Comparison of ENCODE assay signal across 1 cellular context in the genomic region with DNA sequence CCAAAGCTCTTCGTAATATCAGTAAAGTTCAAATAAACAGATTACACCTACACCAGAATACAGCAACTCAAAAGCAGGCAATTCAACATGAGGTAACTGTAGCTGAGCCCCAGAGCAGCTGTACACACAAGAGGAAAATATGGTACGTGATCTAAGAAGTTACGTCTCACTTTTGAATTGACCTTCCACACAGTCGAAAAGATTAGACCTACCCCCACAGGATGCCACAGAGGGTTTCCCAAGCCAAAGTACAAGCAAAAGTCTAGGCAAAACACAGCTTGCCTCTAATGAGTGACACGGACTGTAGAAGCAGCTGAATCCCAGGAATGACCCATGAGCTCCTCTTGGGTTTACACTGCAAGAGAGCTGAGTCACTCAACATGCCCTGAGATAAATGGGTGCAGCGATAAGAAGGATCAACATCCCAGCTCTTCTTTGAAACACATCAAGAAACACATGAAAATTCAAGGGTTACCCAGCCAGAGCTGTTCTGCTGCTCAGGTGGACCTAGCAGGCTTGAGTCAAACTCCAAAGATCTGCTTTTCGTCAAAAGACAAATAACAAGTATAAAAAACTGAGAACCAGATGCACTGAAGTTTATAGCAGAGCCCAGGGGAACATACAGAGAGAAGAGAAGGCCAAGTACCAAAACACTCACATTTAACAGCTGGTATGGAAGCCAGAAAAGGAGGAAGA.
A peak's percentile ranks its signal among the peaks of the same experiment; 100 is the strongest.
TF ChIP-seq lines count a peak whose summit lies in the region.

No MANE protein-coding gene starts in this region.

TF ChIP-seq in HepG2, 621 proteins besides CTCF, POLR2A, EP300 and RAD21 (continued from another document and continues in another):
- TF ChIP-seq, protein P1, sequence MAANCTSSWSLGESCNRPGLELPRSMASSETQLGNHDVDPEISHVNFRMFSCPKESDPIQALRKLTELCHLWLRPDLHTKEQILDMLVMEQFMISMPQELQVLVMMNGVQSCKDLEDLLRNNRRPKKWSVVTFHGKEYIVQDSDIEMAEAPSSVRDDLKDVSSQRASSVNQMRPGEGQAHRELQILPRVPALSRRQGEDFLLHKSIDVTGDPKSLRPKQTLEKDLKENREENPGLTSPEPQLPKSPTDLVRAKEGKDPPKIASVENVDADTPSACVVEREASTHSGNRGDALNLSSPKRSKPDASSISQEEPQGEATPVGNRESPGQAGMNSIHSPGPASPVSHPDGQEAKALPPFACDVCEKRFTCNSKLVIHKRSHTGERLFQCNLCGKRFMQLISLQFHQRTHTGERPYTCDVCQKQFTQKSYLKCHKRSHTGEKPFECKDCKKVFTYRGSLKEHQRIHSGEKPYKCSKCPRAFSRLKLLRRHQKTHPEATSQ (CRISPR knock-in tag; IDR thresholded peaks at IDR 0.05; ENCODE audit: borderline replicate concordance) = peak; percentile 37; the same call in 1 of the 2 replicates
- TF ChIP-seq, protein P2, sequence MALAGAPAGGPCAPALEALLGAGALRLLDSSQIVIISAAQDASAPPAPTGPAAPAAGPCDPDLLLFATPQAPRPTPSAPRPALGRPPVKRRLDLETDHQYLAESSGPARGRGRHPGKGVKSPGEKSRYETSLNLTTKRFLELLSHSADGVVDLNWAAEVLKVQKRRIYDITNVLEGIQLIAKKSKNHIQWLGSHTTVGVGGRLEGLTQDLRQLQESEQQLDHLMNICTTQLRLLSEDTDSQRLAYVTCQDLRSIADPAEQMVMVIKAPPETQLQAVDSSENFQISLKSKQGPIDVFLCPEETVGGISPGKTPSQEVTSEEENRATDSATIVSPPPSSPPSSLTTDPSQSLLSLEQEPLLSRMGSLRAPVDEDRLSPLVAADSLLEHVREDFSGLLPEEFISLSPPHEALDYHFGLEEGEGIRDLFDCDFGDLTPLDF (CRISPR knock-in tag; IDR thresholded peaks at IDR 0.05) = no peak
- TF ChIP-seq, protein P3, sequence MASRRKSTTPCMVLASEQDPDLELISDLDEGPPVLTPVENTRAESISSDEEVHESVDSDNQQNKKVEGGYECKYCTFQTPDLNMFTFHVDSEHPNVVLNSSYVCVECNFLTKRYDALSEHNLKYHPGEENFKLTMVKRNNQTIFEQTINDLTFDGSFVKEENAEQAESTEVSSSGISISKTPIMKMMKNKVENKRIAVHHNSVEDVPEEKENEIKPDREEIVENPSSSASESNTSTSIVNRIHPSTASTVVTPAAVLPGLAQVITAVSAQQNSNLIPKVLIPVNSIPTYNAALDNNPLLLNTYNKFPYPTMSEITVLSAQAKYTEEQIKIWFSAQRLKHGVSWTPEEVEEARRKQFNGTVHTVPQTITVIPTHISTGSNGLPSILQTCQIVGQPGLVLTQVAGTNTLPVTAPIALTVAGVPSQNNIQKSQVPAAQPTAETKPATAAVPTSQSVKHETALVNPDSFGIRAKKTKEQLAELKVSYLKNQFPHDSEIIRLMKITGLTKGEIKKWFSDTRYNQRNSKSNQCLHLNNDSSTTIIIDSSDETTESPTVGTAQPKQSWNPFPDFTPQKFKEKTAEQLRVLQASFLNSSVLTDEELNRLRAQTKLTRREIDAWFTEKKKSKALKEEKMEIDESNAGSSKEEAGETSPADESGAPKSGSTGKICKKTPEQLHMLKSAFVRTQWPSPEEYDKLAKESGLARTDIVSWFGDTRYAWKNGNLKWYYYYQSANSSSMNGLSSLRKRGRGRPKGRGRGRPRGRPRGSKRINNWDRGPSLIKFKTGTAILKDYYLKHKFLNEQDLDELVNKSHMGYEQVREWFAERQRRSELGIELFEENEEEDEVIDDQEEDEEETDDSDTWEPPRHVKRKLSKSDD (CRISPR knock-in tag; IDR thresholded peaks at IDR 0.05; ENCODE audit: low read depth) = peak; percentile 69; the same call in 1 of the 2 replicates
- TF ChIP-seq, protein P4, sequence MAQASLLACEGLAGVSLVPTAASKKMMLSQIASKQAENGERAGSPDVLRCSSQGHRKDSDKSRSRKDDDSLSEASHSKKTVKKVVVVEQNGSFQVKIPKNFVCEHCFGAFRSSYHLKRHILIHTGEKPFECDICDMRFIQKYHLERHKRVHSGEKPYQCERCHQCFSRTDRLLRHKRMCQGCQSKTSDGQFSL (CRISPR knock-in tag; IDR thresholded peaks at IDR 0.05) = no peak
- TF ChIP-seq FOXJ3 (CRISPR knock-in tag; IDR thresholded peaks at IDR 0.05; ENCODE audit: borderline replicate concordance) (peak; percentile 71), ZNF546 (CRISPR knock-in tag; conservative IDR thresholded peaks at IDR 0.05) (0 out of 2 replicates have a peak, but pooled peaks have one; percentile 49), ZNF343 (CRISPR knock-in tag; IDR thresholded peaks at IDR 0.05) (no peak), ZNF333 (CRISPR knock-in tag; IDR thresholded peaks at IDR 0.05; ENCODE audit: borderline replicate concordance) (no peak), ZMAT3 (CRISPR knock-in tag; conservative IDR thresholded peaks at IDR 0.05) (0 out of 2 replicates have a peak, but pooled peaks have one; percentile 35), ZIK1 (CRISPR knock-in tag; IDR thresholded peaks at IDR 0.05; ENCODE audit: borderline replicate concordance, low read depth) (no peak), SP4 (CRISPR knock-in tag; IDR thresholded peaks at IDR 0.05) (no peak; the same call in 1 of the 2 replicates), CENPX (CRISPR knock-in tag; IDR thresholded peaks at IDR 0.05) (no peak), ZNF841 (CRISPR knock-in tag; IDR thresholded peaks at IDR 0.05; ENCODE audit: borderline replicate concordance) (no peak), U2AF2 (IDR thresholded peaks at IDR 0.05; ENCODE audit: low read depth, low read length) (no peak), GTF2F1 (IDR thresholded peaks at IDR 0.05; ENCODE audit: low read length) (no peak), KLF16 (CRISPR knock-in tag; IDR thresholded peaks at IDR 0.05) (peak in 1 of 2 experiments; percentile 12; a peak in 2 of 4 replicates), PHF20 (CRISPR knock-in tag; IDR thresholded peaks at IDR 0.05) (no peak), ZNF329 (CRISPR knock-in tag; IDR thresholded peaks at IDR 0.05; ENCODE audit: low read depth) (no peak), ETV6 (CRISPR knock-in tag; conservative IDR thresholded peaks at IDR 0.05) (no peak), SRF (IDR thresholded peaks at IDR 0.05; ENCODE audit: low read depth, low read length) (no peak), ZSCAN12 (CRISPR knock-in tag; IDR thresholded peaks at IDR 0.05) (no peak), XRCC5 (optimal IDR thresholded peaks at IDR 0.05; ENCODE audit: low read length) (no peak), ZNF17 (CRISPR knock-in tag; IDR thresholded peaks at IDR 0.05) (no peak), MATR3 (CRISPR knock-in tag; IDR thresholded peaks at IDR 0.05) (no peak), ZNF569 (CRISPR knock-in tag; IDR thresholded peaks at IDR 0.05; ENCODE audit: borderline replicate concordance) (no peak), FLYWCH1 (CRISPR knock-in tag; IDR thresholded peaks at IDR 0.05) (no peak), ZFYVE20 (CRISPR knock-in tag; IDR thresholded peaks at IDR 0.05; ENCODE audit: borderline replicate concordance, low read depth) (no peak), ASH2L (IDR thresholded peaks at IDR 0.05; ENCODE audit: insufficient read length, low read depth, low read length) (peak; percentile 74), ZNF317 (CRISPR knock-in tag; IDR thresholded peaks at IDR 0.05) (peak; percentile 75; the same call in 1 of the 2 replicates), JDP2 (CRISPR knock-in tag; IDR thresholded peaks at IDR 0.05; ENCODE audit: borderline replicate concordance) (no peak), SIX1 (CRISPR knock-in tag; IDR thresholded peaks at IDR 0.05; ENCODE audit: borderline replicate concordance) (peak; percentile 79), GATAD1 (CRISPR knock-in tag; IDR thresholded peaks at IDR 0.05) (no peak; the same call in 1 of the 2 replicates), ZBTB20 (CRISPR knock-in tag; IDR thresholded peaks at IDR 0.05; ENCODE audit: borderline replicate concordance, low read depth) (peak; percentile 59; the same call in 1 of the 2 replicates), ZNF878 (CRISPR knock-in tag; IDR thresholded peaks at IDR 0.05) (no peak)
- TF ChIP-seq, protein P5, sequence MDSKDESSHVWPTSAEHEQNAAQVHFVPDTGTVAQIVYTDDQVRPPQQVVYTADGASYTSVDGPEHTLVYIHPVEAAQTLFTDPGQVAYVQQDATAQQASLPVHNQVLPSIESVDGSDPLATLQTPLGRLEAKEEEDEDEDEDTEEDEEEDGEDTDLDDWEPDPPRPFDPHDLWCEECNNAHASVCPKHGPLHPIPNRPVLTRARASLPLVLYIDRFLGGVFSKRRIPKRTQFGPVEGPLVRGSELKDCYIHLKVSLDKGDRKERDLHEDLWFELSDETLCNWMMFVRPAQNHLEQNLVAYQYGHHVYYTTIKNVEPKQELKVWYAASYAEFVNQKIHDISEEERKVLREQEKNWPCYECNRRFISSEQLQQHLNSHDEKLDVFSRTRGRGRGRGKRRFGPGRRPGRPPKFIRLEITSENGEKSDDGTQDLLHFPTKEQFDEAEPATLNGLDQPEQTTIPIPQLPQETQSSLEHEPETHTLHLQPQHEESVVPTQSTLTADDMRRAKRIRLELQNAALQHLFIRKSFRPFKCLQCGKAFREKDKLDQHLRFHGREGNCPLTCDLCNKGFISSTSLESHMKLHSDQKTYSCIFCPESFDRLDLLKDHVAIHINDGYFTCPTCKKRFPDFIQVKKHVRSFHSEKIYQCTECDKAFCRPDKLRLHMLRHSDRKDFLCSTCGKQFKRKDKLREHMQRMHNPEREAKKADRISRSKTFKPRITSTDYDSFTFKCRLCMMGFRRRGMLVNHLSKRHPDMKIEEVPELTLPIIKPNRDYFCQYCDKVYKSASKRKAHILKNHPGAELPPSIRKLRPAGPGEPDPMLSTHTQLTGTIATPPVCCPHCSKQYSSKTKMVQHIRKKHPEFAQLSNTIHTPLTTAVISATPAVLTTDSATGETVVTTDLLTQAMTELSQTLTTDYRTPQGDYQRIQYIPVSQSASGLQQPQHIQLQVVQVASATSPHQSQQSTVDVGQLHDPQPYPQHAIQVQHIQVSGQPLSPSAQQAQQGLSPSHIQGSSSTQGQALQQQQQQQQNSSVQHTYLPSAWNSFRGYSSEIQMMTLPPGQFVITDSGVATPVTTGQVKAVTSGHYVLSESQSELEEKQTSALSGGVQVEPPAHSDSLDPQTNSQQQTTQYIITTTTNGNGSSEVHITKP (CRISPR knock-in tag; IDR thresholded peaks at IDR 0.05; ENCODE audit: low read depth) = peak; percentile 67
- TF ChIP-seq, protein P6, sequence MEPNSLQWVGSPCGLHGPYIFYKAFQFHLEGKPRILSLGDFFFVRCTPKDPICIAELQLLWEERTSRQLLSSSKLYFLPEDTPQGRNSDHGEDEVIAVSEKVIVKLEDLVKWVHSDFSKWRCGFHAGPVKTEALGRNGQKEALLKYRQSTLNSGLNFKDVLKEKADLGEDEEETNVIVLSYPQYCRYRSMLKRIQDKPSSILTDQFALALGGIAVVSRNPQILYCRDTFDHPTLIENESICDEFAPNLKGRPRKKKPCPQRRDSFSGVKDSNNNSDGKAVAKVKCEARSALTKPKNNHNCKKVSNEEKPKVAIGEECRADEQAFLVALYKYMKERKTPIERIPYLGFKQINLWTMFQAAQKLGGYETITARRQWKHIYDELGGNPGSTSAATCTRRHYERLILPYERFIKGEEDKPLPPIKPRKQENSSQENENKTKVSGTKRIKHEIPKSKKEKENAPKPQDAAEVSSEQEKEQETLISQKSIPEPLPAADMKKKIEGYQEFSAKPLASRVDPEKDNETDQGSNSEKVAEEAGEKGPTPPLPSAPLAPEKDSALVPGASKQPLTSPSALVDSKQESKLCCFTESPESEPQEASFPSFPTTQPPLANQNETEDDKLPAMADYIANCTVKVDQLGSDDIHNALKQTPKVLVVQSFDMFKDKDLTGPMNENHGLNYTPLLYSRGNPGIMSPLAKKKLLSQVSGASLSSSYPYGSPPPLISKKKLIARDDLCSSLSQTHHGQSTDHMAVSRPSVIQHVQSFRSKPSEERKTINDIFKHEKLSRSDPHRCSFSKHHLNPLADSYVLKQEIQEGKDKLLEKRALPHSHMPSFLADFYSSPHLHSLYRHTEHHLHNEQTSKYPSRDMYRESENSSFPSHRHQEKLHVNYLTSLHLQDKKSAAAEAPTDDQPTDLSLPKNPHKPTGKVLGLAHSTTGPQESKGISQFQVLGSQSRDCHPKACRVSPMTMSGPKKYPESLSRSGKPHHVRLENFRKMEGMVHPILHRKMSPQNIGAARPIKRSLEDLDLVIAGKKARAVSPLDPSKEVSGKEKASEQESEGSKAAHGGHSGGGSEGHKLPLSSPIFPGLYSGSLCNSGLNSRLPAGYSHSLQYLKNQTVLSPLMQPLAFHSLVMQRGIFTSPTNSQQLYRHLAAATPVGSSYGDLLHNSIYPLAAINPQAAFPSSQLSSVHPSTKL (CRISPR knock-in tag; IDR thresholded peaks at IDR 0.05) = peak; percentile 88
- TF ChIP-seq, protein P7, sequence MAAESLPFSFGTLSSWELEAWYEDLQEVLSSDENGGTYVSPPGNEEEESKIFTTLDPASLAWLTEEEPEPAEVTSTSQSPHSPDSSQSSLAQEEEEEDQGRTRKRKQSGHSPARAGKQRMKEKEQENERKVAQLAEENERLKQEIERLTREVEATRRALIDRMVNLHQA (CRISPR knock-in tag; IDR thresholded peaks at IDR 0.05) = no peak
- TF ChIP-seq, protein P8, sequence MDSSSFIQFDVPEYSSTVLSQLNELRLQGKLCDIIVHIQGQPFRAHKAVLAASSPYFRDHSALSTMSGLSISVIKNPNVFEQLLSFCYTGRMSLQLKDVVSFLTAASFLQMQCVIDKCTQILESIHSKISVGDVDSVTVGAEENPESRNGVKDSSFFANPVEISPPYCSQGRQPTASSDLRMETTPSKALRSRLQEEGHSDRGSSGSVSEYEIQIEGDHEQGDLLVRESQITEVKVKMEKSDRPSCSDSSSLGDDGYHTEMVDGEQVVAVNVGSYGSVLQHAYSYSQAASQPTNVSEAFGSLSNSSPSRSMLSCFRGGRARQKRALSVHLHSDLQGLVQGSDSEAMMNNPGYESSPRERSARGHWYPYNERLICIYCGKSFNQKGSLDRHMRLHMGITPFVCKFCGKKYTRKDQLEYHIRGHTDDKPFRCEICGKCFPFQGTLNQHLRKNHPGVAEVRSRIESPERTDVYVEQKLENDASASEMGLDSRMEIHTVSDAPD (CRISPR knock-in tag; IDR thresholded peaks at IDR 0.05) = no peak
- TF ChIP-seq, protein P9, sequence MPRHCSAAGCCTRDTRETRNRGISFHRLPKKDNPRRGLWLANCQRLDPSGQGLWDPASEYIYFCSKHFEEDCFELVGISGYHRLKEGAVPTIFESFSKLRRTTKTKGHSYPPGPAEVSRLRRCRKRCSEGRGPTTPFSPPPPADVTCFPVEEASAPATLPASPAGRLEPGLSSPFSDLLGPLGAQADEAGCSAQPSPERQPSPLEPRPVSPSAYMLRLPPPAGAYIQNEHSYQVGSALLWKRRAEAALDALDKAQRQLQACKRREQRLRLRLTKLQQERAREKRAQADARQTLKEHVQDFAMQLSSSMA (CRISPR knock-in tag; IDR thresholded peaks at IDR 0.05) = no peak
- TF ChIP-seq, protein P10, sequence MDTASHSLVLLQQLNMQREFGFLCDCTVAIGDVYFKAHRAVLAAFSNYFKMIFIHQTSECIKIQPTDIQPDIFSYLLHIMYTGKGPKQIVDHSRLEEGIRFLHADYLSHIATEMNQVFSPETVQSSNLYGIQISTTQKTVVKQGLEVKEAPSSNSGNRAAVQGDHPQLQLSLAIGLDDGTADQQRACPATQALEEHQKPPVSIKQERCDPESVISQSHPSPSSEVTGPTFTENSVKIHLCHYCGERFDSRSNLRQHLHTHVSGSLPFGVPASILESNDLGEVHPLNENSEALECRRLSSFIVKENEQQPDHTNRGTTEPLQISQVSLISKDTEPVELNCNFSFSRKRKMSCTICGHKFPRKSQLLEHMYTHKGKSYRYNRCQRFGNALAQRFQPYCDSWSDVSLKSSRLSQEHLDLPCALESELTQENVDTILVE (CRISPR knock-in tag; IDR thresholded peaks at IDR 0.05) = peak; percentile 55; the same call in 1 of the 2 replicates
- TF ChIP-seq, protein P11, sequence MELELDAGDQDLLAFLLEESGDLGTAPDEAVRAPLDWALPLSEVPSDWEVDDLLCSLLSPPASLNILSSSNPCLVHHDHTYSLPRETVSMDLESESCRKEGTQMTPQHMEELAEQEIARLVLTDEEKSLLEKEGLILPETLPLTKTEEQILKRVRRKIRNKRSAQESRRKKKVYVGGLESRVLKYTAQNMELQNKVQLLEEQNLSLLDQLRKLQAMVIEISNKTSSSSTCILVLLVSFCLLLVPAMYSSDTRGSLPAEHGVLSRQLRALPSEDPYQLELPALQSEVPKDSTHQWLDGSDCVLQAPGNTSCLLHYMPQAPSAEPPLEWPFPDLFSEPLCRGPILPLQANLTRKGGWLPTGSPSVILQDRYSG (CRISPR knock-in tag; IDR thresholded peaks at IDR 0.05) = no peak
